Comparison of ENCODE assay signal across 1 cellular context in genomic region chr17:76715462-76715830, GRCh38.
TF ChIP-seq lines count a peak whose summit lies in the region.

No MANE protein-coding gene starts in this region.

TF ChIP-seq in GM12878, 131 proteins besides CTCF, POLR2A, EP300 and RAD21:
- TF ChIP-seq CHD1 (IDR thresholded peaks at IDR 0.05; ENCODE audit: low read depth, low read length) (no peak), KAT2A (conservative IDR thresholded peaks at IDR 0.05; ENCODE audit: control insufficient read depth, low read depth, low read length) (no peak), NR2C2 (IDR thresholded peaks at IDR 0.05; ENCODE audit: borderline replicate concordance, control insufficient read depth, insufficient read length, low read depth) (no peak), TARDBP (IDR thresholded peaks at IDR 0.05; ENCODE audit: borderline replicate concordance) (no peak), POLR2AphosphoS5 (IDR thresholded peaks at IDR 0.05; ENCODE audit: low read length) (no peak)
- TF ChIP-seq, protein P1, sequence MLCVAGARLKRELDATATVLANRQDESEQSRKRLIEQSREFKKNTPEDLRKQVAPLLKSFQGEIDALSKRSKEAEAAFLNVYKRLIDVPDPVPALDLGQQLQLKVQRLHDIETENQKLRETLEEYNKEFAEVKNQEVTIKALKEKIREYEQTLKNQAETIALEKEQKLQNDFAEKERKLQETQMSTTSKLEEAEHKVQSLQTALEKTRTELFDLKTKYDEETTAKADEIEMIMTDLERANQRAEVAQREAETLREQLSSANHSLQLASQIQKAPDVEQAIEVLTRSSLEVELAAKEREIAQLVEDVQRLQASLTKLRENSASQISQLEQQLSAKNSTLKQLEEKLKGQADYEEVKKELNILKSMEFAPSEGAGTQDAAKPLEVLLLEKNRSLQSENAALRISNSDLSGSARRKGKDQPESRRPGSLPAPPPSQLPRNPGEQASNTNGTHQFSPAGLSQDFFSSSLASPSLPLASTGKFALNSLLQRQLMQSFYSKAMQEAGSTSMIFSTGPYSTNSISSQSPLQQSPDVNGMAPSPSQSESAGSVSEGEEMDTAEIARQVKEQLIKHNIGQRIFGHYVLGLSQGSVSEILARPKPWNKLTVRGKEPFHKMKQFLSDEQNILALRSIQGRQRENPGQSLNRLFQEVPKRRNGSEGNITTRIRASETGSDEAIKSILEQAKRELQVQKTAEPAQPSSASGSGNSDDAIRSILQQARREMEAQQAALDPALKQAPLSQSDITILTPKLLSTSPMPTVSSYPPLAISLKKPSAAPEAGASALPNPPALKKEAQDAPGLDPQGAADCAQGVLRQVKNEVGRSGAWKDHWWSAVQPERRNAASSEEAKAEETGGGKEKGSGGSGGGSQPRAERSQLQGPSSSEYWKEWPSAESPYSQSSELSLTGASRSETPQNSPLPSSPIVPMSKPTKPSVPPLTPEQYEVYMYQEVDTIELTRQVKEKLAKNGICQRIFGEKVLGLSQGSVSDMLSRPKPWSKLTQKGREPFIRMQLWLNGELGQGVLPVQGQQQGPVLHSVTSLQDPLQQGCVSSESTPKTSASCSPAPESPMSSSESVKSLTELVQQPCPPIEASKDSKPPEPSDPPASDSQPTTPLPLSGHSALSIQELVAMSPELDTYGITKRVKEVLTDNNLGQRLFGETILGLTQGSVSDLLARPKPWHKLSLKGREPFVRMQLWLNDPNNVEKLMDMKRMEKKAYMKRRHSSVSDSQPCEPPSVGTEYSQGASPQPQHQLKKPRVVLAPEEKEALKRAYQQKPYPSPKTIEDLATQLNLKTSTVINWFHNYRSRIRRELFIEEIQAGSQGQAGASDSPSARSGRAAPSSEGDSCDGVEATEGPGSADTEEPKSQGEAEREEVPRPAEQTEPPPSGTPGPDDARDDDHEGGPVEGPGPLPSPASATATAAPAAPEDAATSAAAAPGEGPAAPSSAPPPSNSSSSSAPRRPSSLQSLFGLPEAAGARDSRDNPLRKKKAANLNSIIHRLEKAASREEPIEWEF (IDR thresholded peaks at IDR 0.05; ENCODE audit: insufficient replicate concordance, low read depth, low read length), result no peak
